Comparison of ENCODE assay signal across 12 cellular contexts in genomic region chr10:113665806-113666354, GRCh38. TPM values are rescaled to one million over a fixed set of nuclear protein-coding genes. Genes with fewer than 3 reads are reported as not detected.
A peak's percentile ranks its signal among the peaks of the same experiment; 100 is the strongest.
DNase-seq lines count a peak whose midpoint lies in the region; ATAC-seq and TF ChIP-seq lines count a peak whose summit lies in the region.
"Had no signal": no experiment of that assay in that cellular context is flagged by ENCODE, and none has a peak within 500 bp of the region (broad histone marks: within the 10 kb centered on the region; RNA-seq: fewer than 3 reads in every experiment).

No MANE protein-coding gene starts in this region.

- no peak overlapping the region for H3K14ac ChIP-seq in trophoblast cell (ENCODE audit: low read length)

- WGBS in endodermal cell (ENCODE audit: insufficient coverage in 1 of 2, insufficient read length in 1 of 2), 2 experiments, result 88 to 89% methylated on average over 6 of the region's 6 CpGs
- WGBS in trophoblast cell (ENCODE audit: extremely low coverage, insufficient coverage, insufficient read length), result no CpG with 5 or more reads among the region's 6 CpGs

- ATAC-seq in Panc1, result peak; percentile 51; the same call in 1 of the 2 replicates
- ATAC-seq in GM18505 (IDR thresholded peaks at IDR 0.05; ENCODE audit: unreplicated experiment), result no peak
- ATAC-seq in mucosa of descending colon, result no peak

- TF ChIP-seq POLR2A in GM18505 (IDR thresholded peaks at IDR 0.05; ENCODE audit: borderline replicate concordance, extremely low read depth, insufficient read depth, insufficient read length), result no peak

- no peaks in the 10 kb centered on the region for H3K4me1 ChIP-seq in Panc1 (ENCODE audit: control insufficient read depth, insufficient read depth, low read length)
- H3K4me1 ChIP-seq in endodermal cell (ENCODE audit: control insufficient read depth, insufficient read depth, low read length), result no peaks in the 10 kb centered on the region
- H3K4me1 ChIP-seq in trophoblast cell (ENCODE audit: control insufficient read depth in 1 of 2, insufficient read depth in 2 of 2, low read length in 2 of 2), result peaks cover 6 to 8% of the 10 kb centered on the region in 2 experiments
- H3K4me1 ChIP-seq in mucosa of descending colon (ENCODE audit: low read depth), result no peaks in the 10 kb centered on the region
- H3K4me1 ChIP-seq: tibial nerve had no signal

- H3K27me3 Mint-ChIP-seq in endodermal cell (ENCODE audit: insufficient read depth), result peaks cover 2% of the 10 kb centered on the region

- H3K79me1 ChIP-seq in trophoblast cell (ENCODE audit: low read length), result no peaks in the 10 kb centered on the region

- H2AK5ac ChIP-seq in trophoblast cell (ENCODE audit: low read length), result no peak overlapping the region

- no peaks in the 10 kb centered on the region for H3K36me3 Mint-ChIP-seq in endodermal cell (ENCODE audit: low read depth)

- no peaks in the 10 kb centered on the region for H3K4me1 Mint-ChIP-seq in endodermal cell
- H3K4me1 Mint-ChIP-seq: central memory CD8-positive, alpha-beta T cell had no signal

- H3K4ac ChIP-seq in trophoblast cell (ENCODE audit: low read depth, low read length), result no peak overlapping the region

- no peak overlapping the region for H2AFZ ChIP-seq in trophoblast cell (ENCODE audit: insufficient read depth, low read length, poor library complexity)

- no peak overlapping the region for H3K9ac ChIP-seq in endodermal cell (ENCODE audit: extremely low read depth, low read length, poor library complexity, severe bottlenecking)
- no peak overlapping the region for H3K9ac ChIP-seq in trophoblast cell (ENCODE audit: low read length)

- H3K27ac ChIP-seq in Panc1 (ENCODE audit: low read length) (no peak overlapping the region), endodermal cell (ENCODE audit: low read depth, low read length) (no peak overlapping the region), trophoblast cell (ENCODE audit: low read depth, low read length) (no peak overlapping the region)
- H3K27ac ChIP-seq: tibial nerve had no signal

- no peak overlapping the region for H2BK5ac ChIP-seq in trophoblast cell (ENCODE audit: low read depth, low read length, poor library complexity)

- H3K9me3 Mint-ChIP-seq in endodermal cell, result peaks cover 9% of the 10 kb centered on the region

- DNase-seq in EL, result peak; percentile 94
- DNase-seq in Panc1 (ENCODE audit: low read depth, low spot score), result no peak
- DNase-seq in endodermal cell, result peak; percentile 57
- DNase-seq in trophoblast cell, result peak; percentile 82 to 89
- no peak for DNase-seq in mucosa of descending colon
- no peak for DNase-seq in activated gamma-delta T cell (lab: John Stamatoyannopoulos, UW)
- no peak for DNase-seq in medulla oblongata (ENCODE audit: extremely low spot score)
- DNase-seq: COR-L47, NCI-H2029 treated with DMSO at 0.1 percent for 48 hours had no signal

- H3K9me3 ChIP-seq in Panc1 (ENCODE audit: control insufficient read depth, insufficient read depth, low read depth, low read length), result no peaks in the 10 kb centered on the region
- peaks cover 7% of the 10 kb centered on the region for H3K9me3 ChIP-seq in endodermal cell (ENCODE audit: control insufficient read depth, low read length)
- no peaks in the 10 kb centered on the region for H3K9me3 ChIP-seq in trophoblast cell (ENCODE audit: insufficient read depth, low read depth, low read length)
- peaks cover 5% of the 10 kb centered on the region for H3K9me3 ChIP-seq in mucosa of descending colon

- no TSS peak for BruUV-seq in Panc1 (replicated peaks; lab: Mats Ljungman, UMichigan)

- no peak overlapping the region for H4K91ac ChIP-seq in trophoblast cell (ENCODE audit: low read depth, low read length)

- H4K12ac ChIP-seq in trophoblast cell (ENCODE audit: low read depth, low read length), result no peak overlapping the region

- H3K36me3 ChIP-seq in Panc1 (ENCODE audit: control insufficient read depth, insufficient read depth, low read length) (no peaks in the 10 kb centered on the region), endodermal cell (ENCODE audit: control insufficient read depth, insufficient read depth, low read length) (no peaks in the 10 kb centered on the region), trophoblast cell (ENCODE audit: control insufficient read depth in 1 of 2, insufficient read depth in 2 of 2, low read length in 2 of 2) (no peaks in the 10 kb centered on the region), mucosa of descending colon (ENCODE audit: low read depth) (no peaks in the 10 kb centered on the region)
- H3K36me3 ChIP-seq: tibial nerve had no signal

- H3K4me3 Mint-ChIP-seq in endodermal cell, result no peak overlapping the region
- H3K4me3 Mint-ChIP-seq: central memory CD8-positive, alpha-beta T cell had no signal

- H3K4me3 ChIP-seq in Panc1 (ENCODE audit: low read depth in 2 of 2, low read length in 2 of 2), result no peak overlapping the region
- H3K4me3 ChIP-seq in endodermal cell (ENCODE audit: low read length), result no peak overlapping the region
- H3K4me3 ChIP-seq in trophoblast cell (ENCODE audit: low read depth, low read length), result no peak overlapping the region
- no peak overlapping the region for H3K4me3 ChIP-seq in mucosa of descending colon
- H3K4me3 ChIP-seq: tibial nerve had no signal

- no peak overlapping the region for H3K23ac ChIP-seq in trophoblast cell (ENCODE audit: low read length)

- CTCF ChIA-PET in Panc1 (lab: Charles Lee), result no interaction called here

- POLR2A ChIA-PET in Panc1 (lab: Charles Lee), result no interaction called here

- no peak for TF ChIP-seq CTCF in Panc1 (IDR thresholded peaks at IDR 0.05)
- no peak for TF ChIP-seq CTCF in endodermal cell (conservative IDR thresholded peaks at IDR 0.05)
- TF ChIP-seq CTCF in mucosa of descending colon (IDR thresholded peaks at IDR 0.05), result no peak

- H3K27ac Mint-ChIP-seq in endodermal cell, result no peak overlapping the region

- H4K8ac ChIP-seq in trophoblast cell (ENCODE audit: low read depth, low read length), result no peak overlapping the region

- in situ Hi-C loops in Panc1 (cut with HindIII; ENCODE audit: low pct_unique_long_range_greater_than_20kb, low sequenced_read_pairs), result no loop called here

- no peak overlapping the region for H2BK12ac ChIP-seq in trophoblast cell (ENCODE audit: low read length)

- H3K4me2 ChIP-seq in trophoblast cell (ENCODE audit: low read length), result no peak overlapping the region

- H3K27me3 ChIP-seq in Panc1 (ENCODE audit: control insufficient read depth, insufficient read depth, low read length), result peaks cover 11% of the 10 kb centered on the region
- no peaks in the 10 kb centered on the region for H3K27me3 ChIP-seq in endodermal cell (ENCODE audit: control insufficient read depth, insufficient read depth, low read length, poor library complexity, severe bottlenecking)
- H3K27me3 ChIP-seq in trophoblast cell (ENCODE audit: insufficient read depth, low read length), result no peaks in the 10 kb centered on the region
- H3K27me3 ChIP-seq: tibial nerve had no signal

- H3K79me2 ChIP-seq in trophoblast cell (ENCODE audit: control insufficient read depth, insufficient read depth, low read length, poor library complexity), result no peaks in the 10 kb centered on the region

- H3K18ac ChIP-seq in trophoblast cell (ENCODE audit: low read length), result no peak overlapping the region

- intact Hi-C loops in Panc1 (cut with micrococcal nuclease; ENCODE audit: unreplicated experiment), result no loop called here
- intact Hi-C loops in mucosa of descending colon (cut with DNase I, micrococcal nuclease), result no loop called here

- no peak overlapping the region for H2BK120ac ChIP-seq in trophoblast cell (ENCODE audit: insufficient read depth, low read length, poor library complexity)

RNA-seq across cellular contexts. Expression of gene NRAP, which starts 2.0 kb away (rescaled TPM):
- not detected for total RNA-seq in Panc1 (2021; ENCODE audit: unreplicated experiment)
- polyA plus RNA-seq in Panc1 (2012; ENCODE audit: insufficient read length), result not detected
- under 1 TPM; 0.09 to 0.11 TPM for total RNA-seq in endodermal cell
- 0.11 TPM for polyA plus RNA-seq in endodermal cell (2013, experiment 1 of 2)
- 0.04 TPM for polyA plus RNA-seq in endodermal cell (2013, experiment 2 of 2)
- 0.01 TPM in 2 replicates for polyA plus RNA-seq in trophoblast cell (2013)
- 1 to 10 TPM in 1 of 3 donors, under 1 TPM in 2; 0.16 to 1.6 (median 0.80) TPM for total RNA-seq in mucosa of descending colon

RNA-seq across cellular contexts. Expression of gene CASP7, which starts 13.8 kb away (rescaled TPM):
- total RNA-seq in Panc1 (2021; ENCODE audit: unreplicated experiment), result 38.2 TPM
- polyA plus RNA-seq in Panc1 (2012; ENCODE audit: insufficient read length), result 22.5 TPM
- total RNA-seq in endodermal cell, result 10 to 100 TPM; 14.4 to 15.6 TPM
- 6.7 TPM for polyA plus RNA-seq in endodermal cell (2013, experiment 1 of 2)
- 7.4 TPM for polyA plus RNA-seq in endodermal cell (2013, experiment 2 of 2)
- 3.5 and 3.6 TPM in 2 replicates for polyA plus RNA-seq in trophoblast cell (2013)
- 100 to 1,000 TPM; 113 to 200 (median 186) TPM for total RNA-seq in mucosa of descending colon

Comparison
In these comparisons a context has a peak if more than half of its experiments do, and no peak if none do; other contexts are left out.
1. DNase-seq: peak in EL (single experiment), endodermal cell (single experiment) and trophoblast cell (2 of 2); none in Panc1 (single experiment), mucosa of descending colon (0 of 3), activated gamma-delta T cell (single experiment) and medulla oblongata (single experiment).